8 cellular contexts compared by ENCODE assay signal in genomic region chr18:70205421-70206397, GRCh38. TPM values are rescaled to one million over a fixed set of nuclear protein-coding genes. Genes with fewer than 3 reads are reported as not detected.
DNase-seq lines count a peak whose midpoint lies in the region; ATAC-seq and TF ChIP-seq lines count a peak whose summit lies in the region.

Gene RTTN (minus strand): TSS chr18:70205687. CDS start chr18:70205658, 29 bp downstream.

- intact Hi-C loops in PC-9 (cut with micrococcal nuclease; ENCODE audit: unreplicated experiment) = loop anchor here (1.0 kb wide), 1 partner anchor 38 kb away; no protein-coding TSS in a partner anchor

- H3K9me2 ChIP-seq in PC-9 (ENCODE audit: insufficient read depth) = no peaks in the 10 kb centered on the region

- H3K27me3 ChIP-seq in PC-9 (ENCODE audit: insufficient read depth, low read depth) (no peaks in the 10 kb centered on the region), mucosa of rectum (ENCODE audit: control insufficient read depth in 2 of 2, insufficient read depth in 2 of 2, low read length in 2 of 2) (no peaks in the 10 kb centered on the region)

- H3K4me1 ChIP-seq in PC-9 (replicated peaks; ENCODE audit: insufficient read depth) (peaks cover 18% of the 10 kb centered on the region), mucosa of rectum (ENCODE audit: control insufficient read depth in 2 of 2, insufficient read depth in 2 of 2, low read length in 2 of 2) (peaks cover 7 to 10% of the 10 kb centered on the region in 2 donors)

- peak within 1 kb of the TSS; percentile 89 for H3K4me2 ChIP-seq in PC-9

- CTCF ChIA-PET in PC-9 (lab: Charles Lee) = no interaction called here

- H3K27ac ChIP-seq in PC-9 = peak within 1 kb of the TSS; percentile 93
- H3K27ac ChIP-seq in mucosa of rectum (ENCODE audit: low read depth in 2 of 2, low read length in 2 of 2) = peak within 1 kb of the TSS; percentile 97 to 99

- peak within 1 kb of the TSS; percentile 78 for H3K4me3 ChIP-seq in Jurkat, Clone E6-1 (ENCODE audit: low read length)
- H3K4me3 ChIP-seq in PC-9 (peak within 1 kb of the TSS; percentile 99), epithelial cell of proximal tubule (ENCODE audit: low read depth, low read length) (peak within 1 kb of the TSS; percentile 87), mucosa of rectum (ENCODE audit: low read length in 2 of 2) (peak within 1 kb of the TSS; percentile 92 to 99)

- no peak for TF ChIP-seq CTCF in PC-9 (conservative IDR thresholded peaks at IDR 0.05)
- no peak for TF ChIP-seq CTCF in epithelial cell of proximal tubule (conservative IDR thresholded peaks at IDR 0.05; ENCODE audit: low read depth, low read length)

- H3K9me3 ChIP-seq in PC-9 (ENCODE audit: insufficient read depth, low read depth) (no peaks in the 10 kb centered on the region), mucosa of rectum (ENCODE audit: control insufficient read depth in 2 of 2, low read length in 2 of 2) (no peaks in the 10 kb centered on the region)

- BruUV-seq in PC-9 (replicated peaks; lab: Mats Ljungman, UMichigan) = no TSS peak

- 0 out of 2 replicates have a peak, but pooled peaks cover 3% of the 10 kb centered on the region for H3K36me3 ChIP-seq in PC-9 (ENCODE audit: low read depth)
- peaks cover 0 to 2% of the 10 kb centered on the region in 2 donors for H3K36me3 ChIP-seq in mucosa of rectum (ENCODE audit: control insufficient read depth in 2 of 2, insufficient read depth in 2 of 2, low read length in 2 of 2)

- peaks cover 22% of the 10 kb centered on the region for H3K79me2 ChIP-seq in PC-9 (ENCODE audit: low read depth)

- POLR2A ChIA-PET in PC-9 (lab: Charles Lee; ENCODE audit: unreplicated experiment) = no interaction called here

- ATAC-seq in GM21619 (IDR thresholded peaks at IDR 0.05; ENCODE audit: unreplicated experiment) = peak; percentile 95

- no peaks in the 10 kb centered on the region; the same call in 1 of the 2 replicates for H4K20me1 ChIP-seq in PC-9 (ENCODE audit: insufficient read depth)

- peak within 1 kb of the TSS; percentile 88 to 92 for H3K9ac ChIP-seq in mucosa of rectum (ENCODE audit: low read depth in 1 of 2, low read length in 2 of 2)

- no peaks in the 10 kb centered on the region for H3F3A ChIP-seq in PC-9 (ENCODE audit: insufficient read depth, low read depth)

- peak; percentile 86 for DNase-seq in DMS114 treated with DMSO at 0.1 percent for 48 hours (lab: John Stamatoyannopoulos, UW; ENCODE audit: unreplicated experiment)
- peak; percentile 95 for DNase-seq in Jurkat, Clone E6-1 (ENCODE audit: low read depth, low spot score)
- peak; percentile 84 to 91 for DNase-seq in PC-9
- DNase-seq in activated T-cell treated with anti-CD3 and anti-CD28 coated beads, Interleukin-2, amount 50 U/mL, for 1 hour = peak; percentile 94
- DNase-seq in epithelial cell of proximal tubule (ENCODE audit: low read depth) = peak; percentile 59
- DNase-seq in stimulated activated CD8-positive, alpha-beta memory T cell treated with anti-CD3 and anti-CD28 coated beads, Interleukin-4, amount 100 ng/mL, for 48 hours = peak; percentile 93

- H2AFZ ChIP-seq in PC-9 = peak within 1 kb of the TSS; percentile 99

RNA-seq across cellular contexts. Expression of gene RTTN, which starts in this region (rescaled TPM):
- polyA plus RNA-seq in Jurkat, Clone E6-1 (2012; ENCODE audit: insufficient read depth, insufficient read length) = 17.5 TPM
- total RNA-seq in PC-9 (2021) (14.3 and 16.8 TPM in 2 replicates), epithelial cell of proximal tubule (12.1 and 14.1 TPM in 2 replicates)

Comparison
In these comparisons a context has a peak if more than half of its experiments do, and no peak if none do; other contexts are left out.
1. Peak in every context shown above with its lines: DNase-seq, ATAC-seq, H3K4me3 ChIP-seq and H3K27ac ChIP-seq.